11 cellular contexts compared by ENCODE assay signal in the genomic region with DNA sequence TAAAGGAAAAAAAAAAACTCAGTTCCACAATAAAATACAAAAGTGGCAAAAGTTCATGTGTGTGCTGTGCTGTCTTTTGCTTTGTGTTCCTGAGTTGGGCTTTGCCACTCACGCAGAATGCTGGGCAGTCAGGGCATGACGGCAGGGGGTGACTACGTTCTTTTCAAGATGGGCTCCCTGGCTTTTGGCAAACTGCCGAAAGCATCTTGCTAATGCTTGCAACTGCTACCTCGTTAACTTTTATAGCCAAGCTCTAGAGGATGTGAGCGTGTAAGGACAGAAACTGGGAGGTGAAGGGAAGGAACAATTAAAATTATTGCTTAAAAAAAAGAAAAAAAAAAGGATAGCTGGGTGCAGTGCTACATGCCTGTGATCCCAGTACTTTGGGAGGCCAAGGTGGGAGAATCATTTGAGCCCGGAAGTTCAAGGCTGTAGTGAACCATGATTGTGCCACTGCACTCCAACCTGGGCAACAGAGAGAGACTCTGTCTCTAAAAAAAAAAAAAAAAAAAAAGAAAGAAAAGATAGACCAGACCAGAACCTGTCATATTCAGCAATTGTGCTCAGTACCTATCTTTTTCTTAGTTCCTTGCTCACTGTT.
DNase-seq lines count a peak whose midpoint lies in the region; TF ChIP-seq lines count a peak whose summit lies in the region.
"Had no signal": no experiment of that assay in that cellular context is flagged by ENCODE, and none has a peak within 500 bp of the region (broad histone marks: within the 10 kb centered on the region; RNA-seq: fewer than 3 reads in every experiment).

No MANE protein-coding gene starts in this region.

- WGBS in esophagus muscularis mucosa, result 77% methylated on average over 7 of the region's 7 CpGs

- no peaks in the 10 kb centered on the region for H3K9me3 ChIP-seq in HEK293 (ENCODE audit: control insufficient read depth, insufficient read depth, low read depth, low read length)
- no peaks in the 10 kb centered on the region for H3K9me3 ChIP-seq in esophagus muscularis mucosa
- H3K9me3 ChIP-seq: heart right ventricle had no signal

- H3K27ac ChIP-seq in HEK293 (ENCODE audit: extremely low read depth, low read depth, low read length) (peak overlapping the region; percentile 14; the same call in 1 of the 2 replicates), esophagus muscularis mucosa (replicated peaks in 1 of 4) (no peak overlapping the region)

- H3K27me3 ChIP-seq in esophagus muscularis mucosa, result no peaks in the 10 kb centered on the region
- H3K27me3 ChIP-seq: heart right ventricle had no signal

- no peak for TF ChIP-seq POLR2A in esophagus muscularis mucosa (IDR thresholded peaks at IDR 0.05; ENCODE audit: low read depth)

- POLR2A ChIA-PET in HEK293 (lab: Yijun Ruan, JAX), result no interaction called here

- peaks cover 18% of the 10 kb centered on the region for H3K4me1 ChIP-seq in HEK293 (ENCODE audit: control insufficient read depth, insufficient read depth, low read length)
- peaks cover 15 to 18% (median 16%) of the 10 kb centered on the region in 4 donors for H3K4me1 ChIP-seq in esophagus muscularis mucosa

- peak; percentile 67 for DNase-seq in A172 (ENCODE audit: low spot score)
- peak; percentile 12 for DNase-seq in NCI-H510A treated with DMSO at 0.1 percent for 48 hours (lab: John Stamatoyannopoulos, UW)
- peak; percentile 57 for DNase-seq in globus pallidus (ENCODE audit: low spot score)
- no peak for DNase-seq in NOMO-1 treated with DMSO at 0.1 percent for 48 hours (lab: John Stamatoyannopoulos, UW; ENCODE audit: unreplicated experiment)
- DNase-seq in activated CD4-positive, alpha-beta T cell treated with anti-CD3 and anti-CD28 coated beads for 4 hours, result no peak
- DNase-seq in GDM1 (lab: John Stamatoyannopoulos, UW), result no peak
- no peak for DNase-seq in esophagus muscularis mucosa (ENCODE audit: extremely low spot score)
- DNase-seq: heart right ventricle; stimulated activated CD4-positive, alpha-beta T cell treated with anti-CD3 and anti-CD28 coated beads, Interleukin-12 subunit alpha, Interleukin-12 subunit beta, amount 100 ng/mL, for 4 hours; stimulated activated naive CD8-positive, alpha-beta T cell treated with anti-CD3 and anti-CD28 coated beads, Interleukin-15, Interleukin-2, amounts not matched to agents 100 U/mL and 50 U/mL, for 24 hours had no signal

- CTCF ChIA-PET in HEK293 (lab: Yijun Ruan, JAX), result interaction anchor here (0.6 kb wide), 2 partner anchors 15 to 29 kb away, joined by 3 to 5 read pairs; no protein-coding TSS in a partner anchor

- H3K4me3 ChIP-seq in HEK293 (ENCODE audit: low read depth, low read length), result no peak overlapping the region
- no peak overlapping the region for H3K4me3 ChIP-seq in esophagus muscularis mucosa
- H3K4me3 ChIP-seq: heart right ventricle had no signal

- H3K36me3 ChIP-seq in HEK293 (ENCODE audit: control insufficient read depth in 2 of 2, insufficient read depth in 1 of 2, low read length in 2 of 2), result peaks cover 14 to 31% of the 10 kb centered on the region in 2 experiments
- H3K36me3 ChIP-seq in esophagus muscularis mucosa, result peaks cover 21 to 28% (median 25%) of the 10 kb centered on the region in 4 donors

- intact Hi-C loops in esophagus muscularis mucosa (cut with DNase I), result no loop called here

- no peak for TF ChIP-seq CTCF in HEK293 (tag by site-specific recombination; IDR thresholded peaks at IDR 0.05)
- no peak for TF ChIP-seq CTCF in esophagus muscularis mucosa (IDR thresholded peaks at IDR 0.05)

- TF ChIP-seq EP300 in esophagus muscularis mucosa (IDR thresholded peaks at IDR 0.05), result no peak

TF ChIP-seq in HEK293, 187 proteins besides CTCF, POLR2A, EP300 and RAD21 (continues in another document):
- no peak for TF ChIP-seq ZNF37A (tag by site-specific recombination; IDR thresholded peaks at IDR 0.05)
- TF ChIP-seq, protein P1, sequence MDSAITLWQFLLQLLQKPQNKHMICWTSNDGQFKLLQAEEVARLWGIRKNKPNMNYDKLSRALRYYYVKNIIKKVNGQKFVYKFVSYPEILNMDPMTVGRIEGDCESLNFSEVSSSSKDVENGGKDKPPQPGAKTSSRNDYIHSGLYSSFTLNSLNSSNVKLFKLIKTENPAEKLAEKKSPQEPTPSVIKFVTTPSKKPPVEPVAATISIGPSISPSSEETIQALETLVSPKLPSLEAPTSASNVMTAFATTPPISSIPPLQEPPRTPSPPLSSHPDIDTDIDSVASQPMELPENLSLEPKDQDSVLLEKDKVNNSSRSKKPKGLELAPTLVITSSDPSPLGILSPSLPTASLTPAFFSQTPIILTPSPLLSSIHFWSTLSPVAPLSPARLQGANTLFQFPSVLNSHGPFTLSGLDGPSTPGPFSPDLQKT (IDR thresholded peaks at IDR 0.05; ENCODE audit: borderline replicate concordance, low read depth, low read length), result no peak
- no peak for TF ChIP-seq TCF7L2 (IDR thresholded peaks at IDR 0.05; ENCODE audit: borderline replicate concordance, low read depth, low read length)
- no peak for TF ChIP-seq ZNF624 (tag by site-specific recombination; IDR thresholded peaks at IDR 0.05)
- TF ChIP-seq ZNF302 (tag by site-specific recombination; IDR thresholded peaks at IDR 0.05; ENCODE audit: low read depth), result no peak
- TF ChIP-seq, protein P2, sequence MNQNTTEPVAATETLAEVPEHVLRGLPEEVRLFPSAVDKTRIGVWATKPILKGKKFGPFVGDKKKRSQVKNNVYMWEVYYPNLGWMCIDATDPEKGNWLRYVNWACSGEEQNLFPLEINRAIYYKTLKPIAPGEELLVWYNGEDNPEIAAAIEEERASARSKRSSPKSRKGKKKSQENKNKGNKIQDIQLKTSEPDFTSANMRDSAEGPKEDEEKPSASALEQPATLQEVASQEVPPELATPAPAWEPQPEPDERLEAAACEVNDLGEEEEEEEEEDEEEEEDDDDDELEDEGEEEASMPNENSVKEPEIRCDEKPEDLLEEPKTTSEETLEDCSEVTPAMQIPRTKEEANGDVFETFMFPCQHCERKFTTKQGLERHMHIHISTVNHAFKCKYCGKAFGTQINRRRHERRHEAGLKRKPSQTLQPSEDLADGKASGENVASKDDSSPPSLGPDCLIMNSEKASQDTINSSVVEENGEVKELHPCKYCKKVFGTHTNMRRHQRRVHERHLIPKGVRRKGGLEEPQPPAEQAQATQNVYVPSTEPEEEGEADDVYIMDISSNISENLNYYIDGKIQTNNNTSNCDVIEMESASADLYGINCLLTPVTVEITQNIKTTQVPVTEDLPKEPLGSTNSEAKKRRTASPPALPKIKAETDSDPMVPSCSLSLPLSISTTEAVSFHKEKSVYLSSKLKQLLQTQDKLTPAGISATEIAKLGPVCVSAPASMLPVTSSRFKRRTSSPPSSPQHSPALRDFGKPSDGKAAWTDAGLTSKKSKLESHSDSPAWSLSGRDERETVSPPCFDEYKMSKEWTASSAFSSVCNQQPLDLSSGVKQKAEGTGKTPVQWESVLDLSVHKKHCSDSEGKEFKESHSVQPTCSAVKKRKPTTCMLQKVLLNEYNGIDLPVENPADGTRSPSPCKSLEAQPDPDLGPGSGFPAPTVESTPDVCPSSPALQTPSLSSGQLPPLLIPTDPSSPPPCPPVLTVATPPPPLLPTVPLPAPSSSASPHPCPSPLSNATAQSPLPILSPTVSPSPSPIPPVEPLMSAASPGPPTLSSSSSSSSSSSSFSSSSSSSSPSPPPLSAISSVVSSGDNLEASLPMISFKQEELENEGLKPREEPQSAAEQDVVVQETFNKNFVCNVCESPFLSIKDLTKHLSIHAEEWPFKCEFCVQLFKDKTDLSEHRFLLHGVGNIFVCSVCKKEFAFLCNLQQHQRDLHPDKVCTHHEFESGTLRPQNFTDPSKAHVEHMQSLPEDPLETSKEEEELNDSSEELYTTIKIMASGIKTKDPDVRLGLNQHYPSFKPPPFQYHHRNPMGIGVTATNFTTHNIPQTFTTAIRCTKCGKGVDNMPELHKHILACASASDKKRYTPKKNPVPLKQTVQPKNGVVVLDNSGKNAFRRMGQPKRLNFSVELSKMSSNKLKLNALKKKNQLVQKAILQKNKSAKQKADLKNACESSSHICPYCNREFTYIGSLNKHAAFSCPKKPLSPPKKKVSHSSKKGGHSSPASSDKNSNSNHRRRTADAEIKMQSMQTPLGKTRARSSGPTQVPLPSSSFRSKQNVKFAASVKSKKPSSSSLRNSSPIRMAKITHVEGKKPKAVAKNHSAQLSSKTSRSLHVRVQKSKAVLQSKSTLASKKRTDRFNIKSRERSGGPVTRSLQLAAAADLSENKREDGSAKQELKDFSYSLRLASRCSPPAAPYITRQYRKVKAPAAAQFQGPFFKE (tag by site-specific recombination; IDR thresholded peaks at IDR 0.05; ENCODE audit: borderline replicate concordance), result no peak
- TF ChIP-seq ZNF175 (tag by site-specific recombination; IDR thresholded peaks at IDR 0.05), result no peak
- TF ChIP-seq ZNF549 (tag by site-specific recombination; IDR thresholded peaks at IDR 0.05), result no peak
- TF ChIP-seq ZFP41 (tag by site-specific recombination; IDR thresholded peaks at IDR 0.05; ENCODE audit: borderline replicate concordance), result no peak
- TF ChIP-seq ZNF140 (tag by site-specific recombination; IDR thresholded peaks at IDR 0.05), result no peak
- TF ChIP-seq, protein P3, sequence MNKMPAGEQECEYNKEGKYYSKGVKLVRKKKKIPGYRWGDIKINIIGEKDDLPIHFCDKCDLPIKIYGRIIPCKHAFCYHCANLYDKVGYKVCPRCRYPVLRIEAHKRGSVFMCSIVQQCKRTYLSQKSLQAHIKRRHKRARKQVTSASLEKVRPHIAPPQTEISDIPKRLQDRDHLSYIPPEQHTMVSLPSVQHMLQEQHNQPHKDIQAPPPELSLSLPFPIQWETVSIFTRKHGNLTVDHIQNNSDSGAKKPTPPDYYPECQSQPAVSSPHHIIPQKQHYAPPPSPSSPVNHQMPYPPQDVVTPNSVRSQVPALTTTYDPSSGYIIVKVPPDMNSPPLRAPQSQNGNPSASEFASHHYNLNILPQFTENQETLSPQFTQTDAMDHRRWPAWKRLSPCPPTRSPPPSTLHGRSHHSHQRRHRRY (tag by site-specific recombination; IDR thresholded peaks at IDR 0.05), result no peak
- TF ChIP-seq ZNF561 (tag by site-specific recombination; IDR thresholded peaks at IDR 0.05; ENCODE audit: borderline replicate concordance), result peak; percentile 91
- no peak for TF ChIP-seq ZBTB1 (tag by site-specific recombination; IDR thresholded peaks at IDR 0.05)
- TF ChIP-seq ZNF837 (tag by site-specific recombination; IDR thresholded peaks at IDR 0.05), result no peak
- TF ChIP-seq ZNF514 (tag by site-specific recombination; IDR thresholded peaks at IDR 0.05), result no peak

Comparison
In these comparisons a context has a peak if more than half of its experiments do, and no peak if none do; other contexts are left out.
1. DNase-seq: peak in A172 (single experiment), NCI-H510A treated with DMSO at 0.1 percent for 48 hours (single experiment) and globus pallidus (single experiment); none in NOMO-1 treated with DMSO at 0.1 percent for 48 hours (single experiment), activated CD4-positive, alpha-beta T cell treated with anti-CD3 and anti-CD28 coated beads for 4 hours (0 of 2), GDM1 (single experiment) and esophagus muscularis mucosa (single experiment).